1 cellular context compared by ENCODE assay signal in genomic region chr3:61591300-61591699, GRCh38.
TF ChIP-seq lines count a peak whose summit lies in the region.

No MANE protein-coding gene starts in this region.

TF ChIP-seq in WTC11, 78 proteins besides CTCF, POLR2A, EP300 and RAD21 (continued from another document):
- no peak for TF ChIP-seq AFF4 (CRISPR knock-in tag; IDR thresholded peaks at IDR 0.05; ENCODE audit: borderline replicate concordance)
- TF ChIP-seq ZNF512 (CRISPR knock-in tag; IDR thresholded peaks at IDR 0.05; ENCODE audit: borderline replicate concordance): no peak
- no peak for TF ChIP-seq ATF6 (CRISPR knock-in tag; IDR thresholded peaks at IDR 0.05)
- TF ChIP-seq TCF7 (CRISPR knock-in tag; IDR thresholded peaks at IDR 0.05; ENCODE audit: low read depth): no peak
- TF ChIP-seq NR2C2 (CRISPR knock-in tag; IDR thresholded peaks at IDR 0.05): no peak
